ENCODE assay signal across 1 cellular context in genomic region chr14:105537580-105538474, GRCh38.
TF ChIP-seq lines count a peak whose summit lies in the region.

No MANE protein-coding gene starts in this region.

TF ChIP-seq in endothelial cell of umbilical vein, 7 proteins besides CTCF, POLR2A, EP300 and RAD21 (continued from another document):
- TF ChIP-seq GATA2 (IDR thresholded peaks at IDR 0.05; ENCODE audit: insufficient read depth, insufficient read length, low read depth, low read length) (no peak), MAX (IDR thresholded peaks at IDR 0.05; ENCODE audit: insufficient read depth, insufficient read length) (no peak), POLR2AphosphoS5 (IDR thresholded peaks at IDR 0.05; ENCODE audit: insufficient read depth, low read depth, low read length) (no peak), EZH2 (IDR thresholded peaks at IDR 0.05; ENCODE audit: borderline replicate concordance, low read depth, low read length, severe bottlenecking) (no peak), FOS (IDR thresholded peaks at IDR 0.05; ENCODE audit: borderline replicate concordance, insufficient read depth, low read length) (no peak), MYC (IDR thresholded peaks at IDR 0.05; ENCODE audit: low read depth, low read length) (no peak)
